9 cellular contexts compared by ENCODE assay signal in the genomic region with DNA sequence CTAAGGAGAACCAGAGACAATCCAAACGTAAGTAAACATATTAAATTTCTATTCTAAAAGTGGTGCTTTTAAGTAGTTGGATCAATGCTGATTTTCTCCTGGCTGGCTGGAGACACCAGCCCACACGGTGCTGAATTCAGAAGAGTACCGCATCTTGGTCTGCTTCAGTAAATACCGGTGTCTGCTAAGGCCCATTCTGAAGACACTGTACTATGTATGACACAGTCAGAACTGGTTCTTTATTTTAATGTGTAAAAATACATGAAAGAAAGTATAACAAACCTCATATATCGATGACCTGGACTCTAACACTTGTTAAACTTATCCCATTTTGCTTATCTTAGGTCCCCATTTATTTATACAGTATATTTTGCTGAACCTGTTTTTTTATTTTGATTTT. TPM values are rescaled to one million over a fixed set of nuclear protein-coding genes. Genes with fewer than 3 reads are reported as not detected.
DNase-seq lines count a peak whose midpoint lies in the region; ATAC-seq and TF ChIP-seq lines count a peak whose summit lies in the region.
"Had no signal": no experiment of that assay in that cellular context is flagged by ENCODE, and none has a peak within 500 bp of the region (broad histone marks: within the 10 kb centered on the region; RNA-seq: fewer than 3 reads in every experiment).

No MANE protein-coding gene starts in this region.

- H3K9me2 ChIP-seq in OCI-LY1 (ENCODE audit: low read depth, low read length) (no peaks in the 10 kb centered on the region), MM.1S (replicated peaks; ENCODE audit: insufficient read depth, low read length) (no peaks in the 10 kb centered on the region)

- no peak for ATAC-seq in effector memory CD8-positive, alpha-beta T cell (replicated peaks)

- H3K79me2 ChIP-seq in OCI-LY1 (ENCODE audit: insufficient read depth, low read length): peaks cover 60% of the 10 kb centered on the region
- H3K79me2 ChIP-seq in parathyroid adenoma: peaks cover 4% of the 10 kb centered on the region
- H3K79me2 ChIP-seq in MM.1S (ENCODE audit: low read length): peaks cover 100% of the 10 kb centered on the region

- H3K27me3 ChIP-seq in BLaER1 treated with 17β-estradiol and CSF1 and Interleukin-3, amounts not matched to agents 10 nM and 100 nM: no peaks in the 10 kb centered on the region
- H3K27me3 ChIP-seq in OCI-LY1 (ENCODE audit: insufficient read depth, low read length) (no peaks in the 10 kb centered on the region), parathyroid adenoma (ENCODE audit: control insufficient read depth, insufficient read depth, low read length) (no peaks in the 10 kb centered on the region), BE2C (no peaks in the 10 kb centered on the region), MM.1S (replicated peaks; ENCODE audit: insufficient read depth, low read length) (no peaks in the 10 kb centered on the region)

- H3K9me3 ChIP-seq in BLaER1 treated with 17β-estradiol and CSF1 and Interleukin-3, amounts not matched to agents 10 nM and 100 nM (replicated peaks in 1 of 11): no peaks in the 10 kb centered on the region
- H3K9me3 ChIP-seq in OCI-LY1 (ENCODE audit: low read length) (no peaks in the 10 kb centered on the region), parathyroid adenoma (ENCODE audit: control insufficient read depth, low read length) (no peaks in the 10 kb centered on the region), BE2C (no peaks in the 10 kb centered on the region), MM.1S (replicated peaks; ENCODE audit: insufficient read depth, low read length) (no peaks in the 10 kb centered on the region)

- H3F3A ChIP-seq in OCI-LY1 (ENCODE audit: insufficient read depth, low read length): no peaks in the 10 kb centered on the region
- H3F3A ChIP-seq in MM.1S (ENCODE audit: insufficient read depth, low read length): no peaks in the 10 kb centered on the region

- no peak for DNase-seq in effector memory CD8-positive, alpha-beta T cell
- DNase-seq in BE2C: no peak
- no peak for DNase-seq in NCI-H1417 (lab: John Stamatoyannopoulos, UW)
- no peak for DNase-seq in posterior vena cava (ENCODE audit: low spot score)
- no peak for DNase-seq in MM.1S

- H3K4me1 ChIP-seq in BLaER1 treated with 17β-estradiol and CSF1 and Interleukin-3, amounts not matched to agents 10 nM and 100 nM: peaks cover 74 to 100% (median 96%) of the 10 kb centered on the region in 10 experiments
- H3K4me1 ChIP-seq in OCI-LY1 (ENCODE audit: insufficient read depth, low read length, severe bottlenecking) (peaks cover 92% of the 10 kb centered on the region), parathyroid adenoma (peaks cover 5% of the 10 kb centered on the region), BE2C (peaks cover 33% of the 10 kb centered on the region), MM.1S (ENCODE audit: low read length) (no peaks in the 10 kb centered on the region; the same call in 1 of the 2 replicates)

- H3K4me3 Mint-ChIP-seq in effector memory CD8-positive, alpha-beta T cell: peak overlapping the region; percentile 9 to 56

- H3K4me1 Mint-ChIP-seq in effector memory CD8-positive, alpha-beta T cell (ENCODE audit: low read depth in 2 of 2): peaks cover 67 to 75% of the 10 kb centered on the region in 2 donors

- no peak for TF ChIP-seq CTCF in OCI-LY1 (IDR thresholded peaks at IDR 0.05; ENCODE audit: low read length)
- TF ChIP-seq CTCF in parathyroid adenoma (IDR thresholded peaks at IDR 0.05): no peak
- no peak for TF ChIP-seq CTCF in BE2C (IDR thresholded peaks at IDR 0.05; ENCODE audit: low read depth, low read length)
- no peak for TF ChIP-seq CTCF in MM.1S (IDR thresholded peaks at IDR 0.05; ENCODE audit: low read length)

- no peaks in the 10 kb centered on the region for H3K9me3 Mint-ChIP-seq in effector memory CD8-positive, alpha-beta T cell

- peak overlapping the region; percentile 74 to 88 (median 81); a peak in 21 of 22 replicates for H3K4me2 ChIP-seq in BLaER1 treated with 17β-estradiol and CSF1 and Interleukin-3, amounts not matched to agents 10 nM and 100 nM
- H3K4me2 ChIP-seq in OCI-LY1 (ENCODE audit: low read length): peak overlapping the region; percentile 45
- H3K4me2 ChIP-seq in parathyroid adenoma (ENCODE audit: low read length): no peak overlapping the region
- no peak overlapping the region for H3K4me2 ChIP-seq in MM.1S (ENCODE audit: low read depth, low read length)

- peaks cover 0 to 22% (median 6%) of the 10 kb centered on the region in 11 experiments; a peak in 11 of 22 replicates for H3K36me3 ChIP-seq in BLaER1 treated with 17β-estradiol and CSF1 and Interleukin-3, amounts not matched to agents 10 nM and 100 nM
- no peaks in the 10 kb centered on the region for H3K36me3 ChIP-seq in OCI-LY1 (ENCODE audit: insufficient read depth, low read length)
- no peaks in the 10 kb centered on the region for H3K36me3 ChIP-seq in parathyroid adenoma (ENCODE audit: control insufficient read depth, insufficient read depth, low read length)
- no peaks in the 10 kb centered on the region; the same call in 1 of the 2 replicates for H3K36me3 ChIP-seq in BE2C
- H3K36me3 ChIP-seq in MM.1S (replicated peaks; ENCODE audit: insufficient read depth, low read length): no peaks in the 10 kb centered on the region

- intact Hi-C loops in posterior vena cava (cut with DNase I): no loop called here

- peak overlapping the region; percentile 54 to 88 (median 76) for H3K27ac ChIP-seq in BLaER1 treated with 17β-estradiol and CSF1 and Interleukin-3, amounts not matched to agents 10 nM and 100 nM
- H3K27ac ChIP-seq in OCI-LY1 (ENCODE audit: low read depth, low read length, poor library complexity, severe bottlenecking): peak overlapping the region; percentile 98
- H3K27ac ChIP-seq in parathyroid adenoma: peak overlapping the region; percentile 47
- H3K27ac ChIP-seq in MM.1S (ENCODE audit: low read length): no peak overlapping the region

- H3K9ac ChIP-seq in BLaER1 treated with 17β-estradiol and CSF1 and Interleukin-3, amounts not matched to agents 10 nM and 100 nM: peak overlapping the region in 10 of 11 experiments; percentile 6 to 78 (median 60); a peak in 13 of 22 replicates
- H3K9ac ChIP-seq in OCI-LY1 (ENCODE audit: low read length) (peak overlapping the region; percentile 60), parathyroid adenoma (no peak overlapping the region), MM.1S (ENCODE audit: low read length) (no peak overlapping the region)

- H3K4me3 ChIP-seq in BLaER1 treated with 17β-estradiol and CSF1 and Interleukin-3, amounts not matched to agents 10 nM and 100 nM: no peak overlapping the region
- H3K4me3 ChIP-seq in OCI-LY1 (ENCODE audit: low read depth, low read length, poor library complexity, severe bottlenecking) (peak overlapping the region; percentile 0), parathyroid adenoma (ENCODE audit: low read depth, low read length) (no peak overlapping the region), BE2C (ENCODE audit: low read depth, low read length) (no peak overlapping the region), MM.1S (ENCODE audit: low read length) (no peak overlapping the region)
- H3K4me3 ChIP-seq: lung had no signal

- H3K36me3 Mint-ChIP-seq in effector memory CD8-positive, alpha-beta T cell (ENCODE audit: insufficient read depth): peaks cover 23% of the 10 kb centered on the region

- H3K27me3 Mint-ChIP-seq in effector memory CD8-positive, alpha-beta T cell: no peaks in the 10 kb centered on the region

- H2AFZ ChIP-seq in OCI-LY1 (ENCODE audit: low read length) (no peak overlapping the region), parathyroid adenoma (no peak overlapping the region), MM.1S (ENCODE audit: low read length) (no peak overlapping the region)

- H4K20me1 ChIP-seq in BLaER1 treated with 17β-estradiol and CSF1 and Interleukin-3, amounts not matched to agents 10 nM and 100 nM: peaks cover 40 to 100% (median 76%) of the 10 kb centered on the region in 11 experiments; a peak in 21 of 22 replicates
- H4K20me1 ChIP-seq in OCI-LY1 (ENCODE audit: insufficient read depth, low read length): no peaks in the 10 kb centered on the region
- peaks cover 4% of the 10 kb centered on the region; the same call in 1 of the 2 replicates for H4K20me1 ChIP-seq in MM.1S (ENCODE audit: insufficient read depth, low read length)

- H3K27ac Mint-ChIP-seq in effector memory CD8-positive, alpha-beta T cell: peak overlapping the region; percentile 98 to 99

RNA-seq across cellular contexts. Expression of gene RAPGEF1, which starts 32.8 kb away (rescaled TPM):
- 42.8 TPM for polyA plus RNA-seq in BE2C (2012; ENCODE audit: insufficient read depth, insufficient read length, low read depth)
- 10 to 100 TPM; 74.5 to 90.8 TPM for total RNA-seq in posterior vena cava

Comparison
In these comparisons a context has a peak if more than half of its experiments do, and no peak if none do; other contexts are left out.
1. H3K4me2 ChIP-seq: peak in BLaER1 treated with 17β-estradiol and CSF1 and Interleukin-3, amounts not matched to agents 10 nM and 100 nM (11 of 11) and OCI-LY1 (single experiment); none in parathyroid adenoma (single experiment) and MM.1S (single experiment).
2. H3K9ac ChIP-seq: peak in BLaER1 treated with 17β-estradiol and CSF1 and Interleukin-3, amounts not matched to agents 10 nM and 100 nM (10 of 11) and OCI-LY1 (single experiment); none in parathyroid adenoma (single experiment) and MM.1S (single experiment).